ENCODE assay signal across 24 cellular contexts in genomic region chr2:33181466-33181865, GRCh38.
"Had no signal": no experiment of that assay in that cellular context is flagged by ENCODE, and none has a peak within 500 bp of the region (broad histone marks: within the 10 kb centered on the region; RNA-seq: fewer than 3 reads in every experiment).

No MANE protein-coding gene starts in this region.

- H3K27me3 Mint-ChIP-seq: activated B cell treated with CpG ODN at 0.5 μM for 24 hours; activated CD4-positive, alpha-beta T cell treated with anti-CD3 and anti-CD28 coated beads, Interleukin-2, amount 10 ng/mL, durations not matched to agents 24 days and 14 days; central memory CD8-positive, alpha-beta T cell; T-cell had no signal

- H3K9ac ChIP-seq: KMS-11 had no signal

- H3K4me3 Mint-ChIP-seq: activated B cell treated with CpG ODN at 0.5 μM for 24 hours; activated CD4-positive, alpha-beta T cell treated with anti-CD3 and anti-CD28 coated beads, Interleukin-2, amount 10 ng/mL, durations not matched to agents 24 days and 14 days; activated T-cell treated with anti-CD3 and anti-CD28 coated beads, Interleukin-2, amount 50 U/mL, for 4 hours; central memory CD8-positive, alpha-beta T cell; T-cell had no signal

- DNase-seq: activated B cell treated with CpG ODN at 0.5 μM for 24 hours; activated CD4-positive, alpha-beta T cell treated with anti-CD3 and anti-CD28 coated beads for 1 hour; activated CD4-positive, alpha-beta T cell treated with anti-CD3 and anti-CD28 coated beads, Interleukin-2, amount 10 ng/mL, durations not matched to agents 24 days and 14 days; activated CD4-positive, alpha-beta T cell treated with anti-CD3 and anti-CD28 coated beads, Interleukin-2, amount 50 U/mL, for 48 hours; activated effector memory CD4-positive, alpha-beta T cell treated with anti-CD3 and anti-CD28 coated beads, Interleukin-2, amount 50 U/mL, for 16 hours; activated naive CD4-positive, alpha-beta T cell treated with Interleukin-2 at 50 U/mL for 16 hours; activated T-cell treated with anti-CD3 and anti-CD28 coated beads, Interleukin-2, amount 50 U/mL, for 4 hours; amygdala; MG63; NCI-H1105; NCI-H1436; NCI-H1694 treated with DMSO at 0.1 percent for 48 hours; NCI-H2029 treated with DMSO at 0.1 percent for 48 hours; NCI-H345; NCI-H510A; NCI-H526 treated with DMSO at 0.1 percent for 48 hours; NCI-H82; SIG-M5; T-cell; T-helper 2 cell; T1000 had no signal

- H3K9me3 Mint-ChIP-seq: activated B cell treated with CpG ODN at 0.5 μM for 24 hours; activated CD4-positive, alpha-beta T cell treated with anti-CD3 and anti-CD28 coated beads, Interleukin-2, amount 10 ng/mL, durations not matched to agents 24 days and 14 days; activated naive CD4-positive, alpha-beta T cell treated with anti-CD3 and anti-CD28 coated beads, Interleukin-2, amount 50 U/mL, for 72 hours; activated T-cell treated with anti-CD3 and anti-CD28 coated beads, Interleukin-2, amount 50 U/mL, for 4 hours; central memory CD8-positive, alpha-beta T cell; T-cell had no signal

- H3K9me3 ChIP-seq: MG63 had no signal

- ATAC-seq: activated naive CD4-positive, alpha-beta T cell treated with anti-CD3 and anti-CD28 coated beads, Interleukin-2, amount 50 U/mL, for 72 hours; activated T-cell treated with anti-CD3 and anti-CD28 coated beads, Interleukin-2, amount 50 U/mL, for 4 hours; T-cell had no signal

- H3K27me3 ChIP-seq: MG63 had no signal

- H3K27ac ChIP-seq: KMS-11 had no signal

- H3K4me3 ChIP-seq: MG63 had no signal

- H3K36me3 Mint-ChIP-seq: activated naive CD4-positive, alpha-beta T cell treated with anti-CD3 and anti-CD28 coated beads, Interleukin-2, amount 50 U/mL, for 72 hours; T-cell had no signal

- H3K4me1 Mint-ChIP-seq: activated B cell treated with CpG ODN at 0.5 μM for 24 hours; activated CD4-positive, alpha-beta T cell treated with anti-CD3 and anti-CD28 coated beads, Interleukin-2, amount 10 ng/mL, durations not matched to agents 24 days and 14 days; central memory CD8-positive, alpha-beta T cell; T-cell had no signal

- H3K27ac Mint-ChIP-seq: activated B cell treated with CpG ODN at 0.5 μM for 24 hours; activated CD4-positive, alpha-beta T cell treated with anti-CD3 and anti-CD28 coated beads, Interleukin-2, amount 10 ng/mL, durations not matched to agents 24 days and 14 days; activated naive CD4-positive, alpha-beta T cell treated with anti-CD3 and anti-CD28 coated beads, Interleukin-2, amount 50 U/mL, for 72 hours; T-cell had no signal
